Comparison of ENCODE assay signal across 18 cellular contexts in the genomic region with DNA sequence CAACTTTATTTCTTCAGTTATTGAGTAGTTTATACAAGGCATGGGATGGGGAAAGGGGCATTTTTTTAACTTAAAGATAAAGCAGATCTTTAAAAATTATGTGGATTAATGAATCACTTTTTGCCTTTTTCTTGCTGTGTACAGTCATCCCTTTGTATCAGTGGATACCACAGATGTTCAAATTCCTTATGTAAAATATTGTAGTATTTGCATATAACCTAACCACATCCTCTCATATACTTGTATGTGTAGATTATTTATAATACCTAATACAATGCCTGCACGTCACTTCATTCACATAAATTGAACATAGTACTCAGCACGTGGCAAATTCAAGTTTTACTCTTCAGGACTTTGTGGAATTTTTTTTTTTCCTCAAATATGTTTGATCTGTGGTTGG.
DNase-seq lines count a peak whose midpoint lies in the region; ATAC-seq and TF ChIP-seq lines count a peak whose summit lies in the region.
"Had no signal": no experiment of that assay in that cellular context is flagged by ENCODE, and none has a peak within 500 bp of the region (broad histone marks: within the 10 kb centered on the region; RNA-seq: fewer than 3 reads in every experiment).

No MANE protein-coding gene starts in this region.

- 92 to 95% methylated on average over 2 of the region's 2 CpGs for WGBS in body of pancreas, 2 donors

- H3K9me3 ChIP-seq in PC-3 (ENCODE audit: low read length): no peaks in the 10 kb centered on the region
- no peaks in the 10 kb centered on the region for H3K9me3 ChIP-seq in body of pancreas
- H3K9me3 ChIP-seq: HAP-1, SJSA1 had no signal

- TF ChIP-seq CTCF in PC-3 (conservative IDR thresholded peaks at IDR 0.05; ENCODE audit: low read depth, low read length) (no peak), body of pancreas (IDR thresholded peaks at IDR 0.05) (no peak)

- H3K27me3 ChIP-seq in PC-3 (ENCODE audit: low read length): no peaks in the 10 kb centered on the region
- H3K27me3 ChIP-seq in body of pancreas: no peaks in the 10 kb centered on the region
- H3K27me3 ChIP-seq: SJSA1 had no signal

- H3F3A ChIP-seq in PC-3 (ENCODE audit: low read length, unreplicated experiment): no peaks in the 10 kb centered on the region

- H3K27ac ChIP-seq in PC-3 (ENCODE audit: low read length): no peak overlapping the region
- no peak overlapping the region for H3K27ac ChIP-seq in body of pancreas
- H3K27ac ChIP-seq: C4-2B, SJSA1 had no signal

- H2AFZ ChIP-seq in PC-3 (ENCODE audit: low read length): no peak overlapping the region

- H3K4me3 ChIP-seq in PC-3 (ENCODE audit: low read length) (no peak overlapping the region), body of pancreas (no peak overlapping the region)
- H3K4me3 ChIP-seq: HAP-1, SJSA1 had no signal

- ATAC-seq in GM18511 (IDR thresholded peaks at IDR 0.05; ENCODE audit: unreplicated experiment) (peak; percentile 61), GM19452 (IDR thresholded peaks at IDR 0.05; ENCODE audit: unreplicated experiment) (peak; percentile 57), HG03378 (IDR thresholded peaks at IDR 0.05; ENCODE audit: unreplicated experiment) (peak; percentile 58), PC-3 (peak; percentile 31; the same call in 1 of the 2 replicates), GM18909 (IDR thresholded peaks at IDR 0.05; ENCODE audit: poor library complexity, unreplicated experiment) (no peak), body of pancreas (no peak)

- no TSS peak for BruUV-seq in PC-3 (replicated peaks; lab: Mats Ljungman, UMichigan)

- H3K36me3 ChIP-seq in PC-3 (ENCODE audit: low read depth, low read length) (peaks cover 24% of the 10 kb centered on the region; the same call in 1 of the 2 replicates), body of pancreas (replicated peaks in 1 of 2; ENCODE audit: insufficient read depth in 1 of 2, low read depth in 2 of 2) (peaks cover 0 to 21% of the 10 kb centered on the region in 2 donors)

- H3K9ac ChIP-seq in PC-3 (ENCODE audit: low read length): no peak overlapping the region

- intact Hi-C loops in PC-3 (cut with micrococcal nuclease) (no loop called here), body of pancreas (cut with DNase I) (no loop called here)

- TF ChIP-seq POLR2A in body of pancreas (IDR thresholded peaks at IDR 0.05): no peak

- CTCF ChIA-PET in PC-3 (lab: Charles Lee): no interaction called here

- POLR2A ChIA-PET in PC-3 (lab: Charles Lee; ENCODE audit: unreplicated experiment): no interaction called here

- H4K20me1 ChIP-seq in PC-3 (ENCODE audit: low read length): no peaks in the 10 kb centered on the region

- no peak overlapping the region for H3K4me2 ChIP-seq in PC-3 (ENCODE audit: low read length)

- no peak for DNase-seq in PC-3
- no peak for DNase-seq in T-helper 2 cell
- DNase-seq in body of pancreas: no peak
- DNase-seq in middle frontal gyrus (ENCODE audit: extremely low spot score, low spot score): no peak
- DNase-seq: COR-L47, DMS153, NCI-H1417 treated with DMSO at 0.1 percent for 48 hours, NCI-H1930, NCI-H446 treated with DMSO at 0.1 percent for 48 hours, NCI-H82, SW 1271 had no signal

- H3K9me2 ChIP-seq in PC-3 (replicated peaks; ENCODE audit: low read length): no peaks in the 10 kb centered on the region

- H3K4me1 ChIP-seq in PC-3 (ENCODE audit: insufficient read depth, low read length) (no peaks in the 10 kb centered on the region), body of pancreas (no peaks in the 10 kb centered on the region)
- H3K4me1 ChIP-seq: HAP-1, SJSA1 had no signal

- no peaks in the 10 kb centered on the region for H3K79me2 ChIP-seq in PC-3 (ENCODE audit: low read length)

Comparison
In these comparisons a context has a peak if more than half of its experiments do, and no peak if none do; other contexts are left out.
1. ATAC-seq: peak in GM18511 (single experiment), GM19452 (single experiment), HG03378 (single experiment) and PC-3 (single experiment); none in GM18909 (single experiment) and body of pancreas (single experiment).